11 cellular contexts compared by ENCODE assay signal in the genomic region with DNA sequence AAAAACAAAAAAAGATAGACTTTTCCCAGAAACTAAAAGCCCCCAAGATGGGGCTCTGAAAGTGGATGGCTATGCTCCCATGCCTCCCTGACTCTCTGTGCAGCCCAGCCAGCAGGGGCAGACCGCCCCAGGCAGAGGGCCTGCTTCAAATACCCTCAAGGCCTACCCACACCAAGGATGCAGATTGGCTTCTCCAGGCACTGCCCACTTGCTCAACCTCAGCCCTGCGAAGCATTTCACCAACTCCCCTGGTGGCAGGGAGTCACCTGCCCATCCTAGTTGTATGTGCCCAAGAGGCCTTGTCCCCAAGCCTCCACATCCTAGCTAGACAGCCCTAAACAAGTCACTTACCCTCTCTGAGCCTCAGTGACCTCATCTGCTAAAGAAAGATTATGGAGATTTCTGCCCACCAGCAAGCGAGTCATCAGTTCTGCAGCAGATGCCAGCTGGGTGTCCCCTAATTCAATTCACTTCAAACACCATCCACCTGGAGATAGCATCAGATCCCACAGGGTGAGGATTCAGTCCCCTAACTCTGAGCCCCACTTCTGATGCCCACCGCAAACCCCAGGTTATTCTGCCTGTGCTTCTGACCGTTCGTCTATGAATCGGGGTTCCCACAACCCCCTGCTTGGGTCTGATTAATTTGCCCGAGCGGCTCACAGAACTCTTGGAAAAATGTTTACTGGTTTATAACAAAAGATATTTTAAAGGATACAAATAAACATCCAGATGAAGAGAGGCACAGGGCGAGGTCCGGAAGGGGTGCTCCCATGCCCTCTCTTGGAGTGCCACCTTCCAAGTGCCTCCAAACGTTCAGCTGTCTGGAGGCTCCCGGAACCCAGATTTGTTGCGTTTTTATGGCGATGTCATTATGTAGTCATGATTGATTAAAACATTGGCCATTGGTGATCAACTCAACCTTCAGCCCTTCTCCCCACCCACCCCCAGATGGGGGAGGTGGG. TPM values are rescaled to one million over a fixed set of nuclear protein-coding genes. Genes with fewer than 3 reads are reported as not detected.
A peak's percentile ranks its signal among the peaks of the same experiment; 100 is the strongest.
DNase-seq lines count a peak whose midpoint lies in the region; ATAC-seq and TF ChIP-seq lines count a peak whose summit lies in the region.
"Had no signal": no experiment of that assay in that cellular context is flagged by ENCODE, and none has a peak within 500 bp of the region (broad histone marks: within the 10 kb centered on the region; RNA-seq: fewer than 3 reads in every experiment).

No MANE protein-coding gene starts in this region.

- no peaks in the 10 kb centered on the region for H3K9me3 ChIP-seq in left ventricle myocardium inferior (replicated peaks)
- no peaks in the 10 kb centered on the region for H3K9me3 ChIP-seq in mesenchymal stem cell (ENCODE audit: control insufficient read depth, low read length)
- H3K9me3 ChIP-seq in aorta (ENCODE audit: control insufficient read depth, low read length) = no peaks in the 10 kb centered on the region
- H3K9me3 ChIP-seq: breast epithelium had no signal

- H3K4me2 ChIP-seq in mesenchymal stem cell (ENCODE audit: low read length, poor library complexity, severe bottlenecking) = no peak overlapping the region

- no peaks in the 10 kb centered on the region for H3K36me3 ChIP-seq in left ventricle myocardium inferior
- no peaks in the 10 kb centered on the region for H3K36me3 ChIP-seq in mesenchymal stem cell (ENCODE audit: control insufficient read depth in 1 of 2, insufficient read depth in 2 of 2, low read depth in 1 of 2, low read length in 2 of 2)
- no peaks in the 10 kb centered on the region for H3K36me3 ChIP-seq in aorta (ENCODE audit: control insufficient read depth in 1 of 2, insufficient read depth in 2 of 2, low read length in 1 of 2)
- H3K36me3 ChIP-seq: breast epithelium had no signal

- H3K79me1 ChIP-seq in mesenchymal stem cell (replicated peaks; ENCODE audit: low read length, poor library complexity, severe bottlenecking) = no peaks in the 10 kb centered on the region

- no peak overlapping the region for H3K4me3 ChIP-seq in left ventricle myocardium inferior
- H3K4me3 ChIP-seq in mesenchymal stem cell (ENCODE audit: insufficient read depth in 1 of 2, low read depth in 1 of 2, low read length in 2 of 2) = no peak overlapping the region
- no peak overlapping the region for H3K4me3 ChIP-seq in aorta (ENCODE audit: low read length in 2 of 2)
- H3K4me3 ChIP-seq: breast epithelium had no signal

- H3K23ac ChIP-seq in mesenchymal stem cell (ENCODE audit: low read length in 2 of 2) = no peak overlapping the region

- no peak overlapping the region for H4K91ac ChIP-seq in mesenchymal stem cell (ENCODE audit: low read length)

- H3K27me3 Mint-ChIP-seq in activated T-helper 1 cell treated with anti-CD3 and anti-CD28 coated beads, Interleukin-12 subunit alpha, Interleukin-12 subunit beta, Interleukin-2, Interleukin-4 antibody, amounts not matched to agents 30 ng/mL and 10 ng/mL and 1 ng/mL, durations not matched to agents 14 hours and 24 hours and 36 hours (ENCODE audit: insufficient read depth) = no peaks in the 10 kb centered on the region

- ATAC-seq in Right ventricle myocardium superior (ENCODE audit: poor library complexity) (no peak), aorta (ENCODE audit: low FRiP score) (no peak), HG03469 (IDR thresholded peaks at IDR 0.05; ENCODE audit: unreplicated experiment) (no peak), HG03135 (IDR thresholded peaks at IDR 0.05; ENCODE audit: unreplicated experiment) (no peak)

- no peak overlapping the region for H2AFZ ChIP-seq in mesenchymal stem cell (ENCODE audit: low read depth, low read length)

- H2BK12ac ChIP-seq in mesenchymal stem cell (ENCODE audit: low read length in 2 of 2) = peak overlapping the region in 1 of 2 experiments; percentile 27

- no peak overlapping the region for H3K9ac ChIP-seq in mesenchymal stem cell (ENCODE audit: low read length)

- H3K4me1 Mint-ChIP-seq in activated T-helper 1 cell treated with anti-CD3 and anti-CD28 coated beads, Interleukin-12 subunit alpha, Interleukin-12 subunit beta, Interleukin-2, Interleukin-4 antibody, amounts not matched to agents 30 ng/mL and 10 ng/mL and 1 ng/mL, durations not matched to agents 14 hours and 24 hours and 36 hours (ENCODE audit: low read depth) = peaks cover 40% of the 10 kb centered on the region

- H3K4me1 ChIP-seq in left ventricle myocardium inferior (peaks cover 17% of the 10 kb centered on the region), mesenchymal stem cell (ENCODE audit: control insufficient read depth, insufficient read depth, low read depth, low read length) (peaks cover 9% of the 10 kb centered on the region), aorta (ENCODE audit: control insufficient read depth in 1 of 2, insufficient read depth in 2 of 2, low read length in 2 of 2) (no peaks in the 10 kb centered on the region)
- H3K4me1 ChIP-seq: breast epithelium had no signal

- H3K14ac ChIP-seq in mesenchymal stem cell (ENCODE audit: low read length in 2 of 2) = peak overlapping the region in 1 of 2 experiments; percentile 4

- H3K4ac ChIP-seq in mesenchymal stem cell (ENCODE audit: low read depth in 1 of 2, low read length in 2 of 2) = no peak overlapping the region

- no peak for TF ChIP-seq CTCF in left ventricle myocardium inferior (IDR thresholded peaks at IDR 0.05; ENCODE audit: borderline replicate concordance)

- H3K27ac ChIP-seq in left ventricle myocardium inferior (replicated peaks) = no peak overlapping the region
- no peak overlapping the region for H3K27ac ChIP-seq in mesenchymal stem cell (ENCODE audit: low read length, poor library complexity, severe bottlenecking)
- H3K27ac ChIP-seq in aorta (ENCODE audit: low read depth in 1 of 2, low read length in 2 of 2) = no peak overlapping the region
- H3K27ac ChIP-seq: breast epithelium had no signal

- no peak overlapping the region for H2BK120ac ChIP-seq in mesenchymal stem cell (ENCODE audit: low read depth, low read length)

- DNase-seq in left ventricle myocardium inferior = peak; percentile 1
- DNase-seq in Right ventricle myocardium superior = no peak
- no peak for DNase-seq in activated T-helper 1 cell treated with anti-CD3 and anti-CD28 coated beads, Interleukin-12 subunit alpha, Interleukin-12 subunit beta, Interleukin-2, Interleukin-4 antibody, amounts not matched to agents 30 ng/mL and 10 ng/mL and 1 ng/mL, durations not matched to agents 14 hours and 24 hours and 36 hours (ENCODE audit: low spot score)
- DNase-seq in mesenchymal stem cell = no peak
- peak; percentile 39 to 41 for DNase-seq in aorta
- DNase-seq in stimulated activated CD4-positive, alpha-beta T cell treated with anti-CD3 and anti-CD28 coated beads, Interleukin-2, amount 100 ng/mL, for 48 hours = no peak
- DNase-seq: NCI-H1694 had no signal

- H2BK15ac ChIP-seq in mesenchymal stem cell (ENCODE audit: low read depth, poor library complexity, severe bottlenecking) = no peak overlapping the region

- no peaks in the 10 kb centered on the region for H3K9me3 Mint-ChIP-seq in activated T-helper 1 cell treated with anti-CD3 and anti-CD28 coated beads, Interleukin-12 subunit alpha, Interleukin-12 subunit beta, Interleukin-2, Interleukin-4 antibody, amounts not matched to agents 30 ng/mL and 10 ng/mL and 1 ng/mL, durations not matched to agents 14 hours and 24 hours and 36 hours
- H3K9me3 Mint-ChIP-seq: memory B cell had no signal

- H2AK5ac ChIP-seq in mesenchymal stem cell (ENCODE audit: low read length, severe bottlenecking) = peak overlapping the region; percentile 64

- peak overlapping the region; percentile 90 for H3K27ac Mint-ChIP-seq in activated T-helper 1 cell treated with anti-CD3 and anti-CD28 coated beads, Interleukin-12 subunit alpha, Interleukin-12 subunit beta, Interleukin-2, Interleukin-4 antibody, amounts not matched to agents 30 ng/mL and 10 ng/mL and 1 ng/mL, durations not matched to agents 14 hours and 24 hours and 36 hours
- H3K27ac Mint-ChIP-seq: memory B cell had no signal

- no peak overlapping the region for H4K8ac ChIP-seq in mesenchymal stem cell (ENCODE audit: low read length)

- WGBS in mesenchymal stem cell = 94% methylated on average over 10 of the region's 15 CpGs
- WGBS in aorta, 2 donors = 82 to 95% methylated on average over 15 of the region's 15 CpGs

- H3K4me3 Mint-ChIP-seq in activated T-helper 1 cell treated with anti-CD3 and anti-CD28 coated beads, Interleukin-12 subunit alpha, Interleukin-12 subunit beta, Interleukin-2, Interleukin-4 antibody, amounts not matched to agents 30 ng/mL and 10 ng/mL and 1 ng/mL, durations not matched to agents 14 hours and 24 hours and 36 hours = peak overlapping the region; percentile 78
- H3K4me3 Mint-ChIP-seq: memory B cell had no signal

- no peak overlapping the region for H2BK5ac ChIP-seq in mesenchymal stem cell (ENCODE audit: low read depth, low read length, poor library complexity, severe bottlenecking)

- H3K27me3 ChIP-seq in left ventricle myocardium inferior (ENCODE audit: low read depth) = no peaks in the 10 kb centered on the region
- H3K27me3 ChIP-seq in mesenchymal stem cell (ENCODE audit: control insufficient read depth in 1 of 2, insufficient read depth in 1 of 2, low read length in 2 of 2) = peaks cover 0 to 7% of the 10 kb centered on the region in 2 experiments
- H3K27me3 ChIP-seq in aorta (ENCODE audit: control insufficient read depth in 1 of 2, insufficient read depth in 2 of 2, low read length in 1 of 2) = no peaks in the 10 kb centered on the region
- H3K27me3 ChIP-seq: breast epithelium had no signal

- H3K36me3 Mint-ChIP-seq in activated T-helper 1 cell treated with anti-CD3 and anti-CD28 coated beads, Interleukin-12 subunit alpha, Interleukin-12 subunit beta, Interleukin-2, Interleukin-4 antibody, amounts not matched to agents 30 ng/mL and 10 ng/mL and 1 ng/mL, durations not matched to agents 14 hours and 24 hours and 36 hours (ENCODE audit: low read depth) = peaks cover 2% of the 10 kb centered on the region
- H3K36me3 Mint-ChIP-seq: memory B cell had no signal

- H3K18ac ChIP-seq in mesenchymal stem cell (ENCODE audit: low read depth in 1 of 2, low read length in 2 of 2) = no peak overlapping the region

- intact Hi-C loops in left ventricle myocardium inferior (cut with micrococcal nuclease) = no loop called here
- intact Hi-C loops in Right ventricle myocardium superior (cut with DNase I) = no loop called here
- intact Hi-C loops in activated T-helper 1 cell treated with anti-CD3 and anti-CD28 coated beads, Interleukin-12 subunit alpha, Interleukin-12 subunit beta, Interleukin-2, Interleukin-4 antibody, amounts not matched to agents 30 ng/mL and 10 ng/mL and 1 ng/mL, durations not matched to agents 14 hours and 24 hours and 36 hours (cut with micrococcal nuclease) = no loop called here
- intact Hi-C loops in aorta (cut with DNase I) = no loop called here

RNA-seq across cellular contexts. Expression of gene ZMIZ1, which starts 18.6 kb away (rescaled TPM):
- total RNA-seq in left ventricle myocardium inferior (55.9 TPM), Right ventricle myocardium superior (44.8 TPM), aorta (10 to 100 TPM; 48.5 to 84.1 TPM)
- 67.6 and 67.8 TPM in 2 replicates for total RNA-seq in activated T-helper 1 cell treated with anti-CD3 and anti-CD28 coated beads, Interleukin-12 subunit alpha, Interleukin-12 subunit beta, Interleukin-2, Interleukin-4 antibody, amounts not matched to agents 30 ng/mL and 10 ng/mL and 1 ng/mL, durations not matched to agents 14 hours and 24 hours and 36 hours
- polyA plus RNA-seq in mesenchymal stem cell (2013, experiment 1 of 2) = 36.4 TPM
- 35.8 TPM for polyA plus RNA-seq in mesenchymal stem cell (2013, experiment 2 of 2)
- 1 to 10 TPM; 7.8 to 8.0 TPM for polyA plus RNA-seq in aorta

Comparison
In these comparisons a context has a peak if more than half of its experiments do, and no peak if none do; other contexts are left out.
1. DNase-seq: peak in left ventricle myocardium inferior (single experiment) and aorta (2 of 2); none in Right ventricle myocardium superior (single experiment), activated T-helper 1 cell treated with anti-CD3 and anti-CD28 coated beads, Interleukin-12 subunit alpha, Interleukin-12 subunit beta, Interleukin-2, Interleukin-4 antibody, amounts not matched to agents 30 ng/mL and 10 ng/mL and 1 ng/mL, durations not matched to agents 14 hours and 24 hours and 36 hours (single experiment), mesenchymal stem cell (single experiment) and stimulated activated CD4-positive, alpha-beta T cell treated with anti-CD3 and anti-CD28 coated beads, Interleukin-2, amount 100 ng/mL, for 48 hours (0 of 2).